Comparison of ENCODE assay signal across 8 cellular contexts in the genomic region with DNA sequence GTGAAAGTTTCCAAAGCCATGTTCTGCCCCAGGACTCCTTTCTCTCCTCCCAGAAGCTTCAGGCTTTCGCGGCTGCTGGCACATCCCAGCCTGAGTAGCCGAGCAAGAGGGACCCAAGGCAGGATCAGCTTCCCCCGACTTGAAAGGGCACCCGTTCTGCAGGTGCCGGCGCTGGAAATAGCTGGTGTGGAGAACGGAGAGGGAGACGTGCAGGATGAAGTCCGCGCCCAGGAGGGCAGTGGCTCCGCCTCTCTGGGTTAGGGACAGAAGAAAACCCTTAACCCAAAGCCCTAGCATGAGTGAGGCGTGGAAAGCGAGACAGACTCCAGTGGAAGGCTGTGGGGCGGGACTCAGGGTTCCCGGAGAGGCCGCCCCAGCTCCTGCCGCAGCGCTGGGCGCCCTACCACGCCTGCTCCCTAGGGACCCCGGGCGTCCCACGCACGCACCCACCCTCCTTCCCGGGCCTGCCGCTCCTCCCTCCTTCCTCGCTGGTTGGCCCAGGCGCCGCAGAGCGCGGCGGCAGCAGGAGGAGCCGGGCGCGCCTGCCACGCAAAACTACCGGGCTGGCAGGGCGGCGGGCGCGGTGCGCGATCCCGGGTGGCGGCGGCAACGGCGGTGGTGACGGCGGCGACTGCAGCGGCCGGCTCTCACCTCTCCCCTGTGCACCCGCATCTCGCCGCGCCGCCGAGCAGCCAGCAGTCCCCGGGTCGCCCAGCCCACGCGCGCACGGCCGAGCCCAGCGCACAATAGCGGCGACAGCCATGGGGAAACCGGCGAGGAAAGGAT. TPM values are rescaled to one million over a fixed set of nuclear protein-coding genes. Genes with fewer than 3 reads are reported as not detected.
A peak's percentile ranks its signal among the peaks of the same experiment; 100 is the strongest.
DNase-seq lines count a peak whose midpoint lies in the region; ATAC-seq, FAIRE-seq and TF ChIP-seq lines count a peak whose summit lies in the region.

A gene (plus strand): TSS at position 550 of the 786 bp plus-strand sequence. CDS start 212 bp downstream, at position 762.

- peak within 1 kb of the TSS; percentile 49 for H3K9ac ChIP-seq in fibroblast of lung (ENCODE audit: insufficient read depth, low read length)

- TF ChIP-seq CTCF in 22Rv1 (IDR thresholded peaks at IDR 0.05) (no peak), fibroblast of lung (conservative IDR thresholded peaks at IDR 0.05 in 1 of 2, IDR thresholded peaks at IDR 0.05 in 1 of 2; ENCODE audit: low read depth in 1 of 2, low read length in 2 of 2) (no peak), upper lobe of right lung (IDR thresholded peaks at IDR 0.05) (no peak)

- H2AFZ ChIP-seq in fibroblast of lung (ENCODE audit: low read length), result peak within 1 kb of the TSS; percentile 71

- H3K9me3 ChIP-seq in fibroblast of lung (ENCODE audit: control insufficient read depth, insufficient read depth, low read depth, low read length) (no peaks in the 10 kb centered on the region), upper lobe of right lung (no peaks in the 10 kb centered on the region)

- no peaks in the 10 kb centered on the region for H4K20me1 ChIP-seq in fibroblast of lung (ENCODE audit: control insufficient read depth, extremely low read depth, insufficient read depth, low read length)

- ATAC-seq in HG02610 (IDR thresholded peaks at IDR 0.05; ENCODE audit: unreplicated experiment), result peak; percentile 56
- ATAC-seq in naive thymus-derived CD8-positive, alpha-beta T cell, result peak; percentile 65 to 78
- ATAC-seq in upper lobe of right lung, result peak; percentile 91

- peaks cover 26 to 61% (median 38%) of the 10 kb centered on the region in 5 donors for H3K27me3 Mint-ChIP-seq in naive thymus-derived CD8-positive, alpha-beta T cell

- POLR2A ChIA-PET in naive thymus-derived CD8-positive, alpha-beta T cell (lab: Charles Lee), result no interaction called here

- H3K9me3 Mint-ChIP-seq in naive thymus-derived CD8-positive, alpha-beta T cell, result no peaks in the 10 kb centered on the region

- intact Hi-C loops in upper lobe of right lung (cut with DNase I), result no loop called here

- peaks cover 20 to 37% (median 29%) of the 10 kb centered on the region in 4 donors for H3K4me1 Mint-ChIP-seq in naive thymus-derived CD8-positive, alpha-beta T cell

- H3K4me3 ChIP-seq in fibroblast of lung (replicated peaks in 1 of 4; ENCODE audit: control extremely low read depth in 1 of 4, insufficient read depth in 1 of 4, low read depth in 3 of 4, low read length in 4 of 4) (peak within 1 kb of the TSS; percentile 61 to 69 (median 64)), upper lobe of right lung (peak within 1 kb of the TSS; percentile 72)

- H3K27ac Mint-ChIP-seq in naive thymus-derived CD8-positive, alpha-beta T cell, result peak within 1 kb of the TSS in 5 of 10 donors; percentile 14 to 88 (median 39)

- peak; percentile 73 for DNase-seq in GM12892 (ENCODE audit: insufficient read length)
- DNase-seq in NCI-H146 (lab: John Stamatoyannopoulos, UW), result peak; percentile 81
- DNase-seq in activated CD8-positive, alpha-beta memory T cell treated with anti-CD3 and anti-CD28 coated beads for 48 hours (ENCODE audit: low read depth in 2 of 3, low spot score in 2 of 3), result peak in 2 of 3 experiments; percentile 1 to 10
- peak; percentile 33 to 59 for DNase-seq in fibroblast of lung (ENCODE audit: low read depth in 2 of 2)
- peak in 7 of 10 donors; percentile 1 to 39 (median 25) for DNase-seq in naive thymus-derived CD8-positive, alpha-beta T cell
- peak; percentile 87 for DNase-seq in upper lobe of right lung

- H3K27me3 ChIP-seq in fibroblast of lung (ENCODE audit: control insufficient read depth, insufficient read depth, low read length) (no peaks in the 10 kb centered on the region), upper lobe of right lung (no peaks in the 10 kb centered on the region)

- H3K4me3 Mint-ChIP-seq in naive thymus-derived CD8-positive, alpha-beta T cell, result peak within 1 kb of the TSS; percentile 75 to 89 (median 84)

- H3K4me1 ChIP-seq in fibroblast of lung (ENCODE audit: control insufficient read depth, extremely low read depth, insufficient read depth, low read length) (no peaks in the 10 kb centered on the region), upper lobe of right lung (peaks cover 14% of the 10 kb centered on the region)

- FAIRE-seq in GM12892 (lab: Jason Lieb, UNC), result peak; percentile 94

- no peaks in the 10 kb centered on the region for H3K36me3 Mint-ChIP-seq in naive thymus-derived CD8-positive, alpha-beta T cell

- TF ChIP-seq POLR2A in GM12892 (IDR thresholded peaks at IDR 0.05; ENCODE audit: low read depth, low read length), result peak; percentile 68; the same call in 1 of the 2 replicates

- H3K36me3 ChIP-seq in fibroblast of lung (ENCODE audit: control insufficient read depth, insufficient read depth, low read length) (no peaks in the 10 kb centered on the region), upper lobe of right lung (no peaks in the 10 kb centered on the region)

- H3K27ac ChIP-seq in 22Rv1 (peak within 1 kb of the TSS; percentile 80), fibroblast of lung (ENCODE audit: insufficient read depth, low read length) (no peak within 1 kb of the TSS), upper lobe of right lung (peak within 1 kb of the TSS; percentile 65)

- H3K79me2 ChIP-seq in fibroblast of lung (ENCODE audit: control insufficient read depth, insufficient read depth, low read length), result no peaks in the 10 kb centered on the region

- peak within 1 kb of the TSS; percentile 78 for H3K4me2 ChIP-seq in fibroblast of lung (ENCODE audit: extremely low read depth, insufficient read depth, low read length)

RNA-seq across cellular contexts. Expression of the gene that starts here (rescaled TPM):
- polyA plus RNA-seq in GM12892 (2012; ENCODE audit: missing spikeins), result 14.4 TPM
- total RNA-seq in fibroblast of lung, result 4.1 and 4.5 TPM in 2 replicates
- polyA plus RNA-seq in fibroblast of lung, result 5.5 and 64.1 TPM in 2 replicates
- polyA plus RNA-seq in fibroblast of lung (2012), result 3.5 and 38.2 TPM in 2 replicates
- 5.8 and 18.6 TPM in 2 replicates for polyA minus RNA-seq in fibroblast of lung (ENCODE audit: low replicate concordance)
- not detected for total RNA-seq in naive thymus-derived CD8-positive, alpha-beta T cell
- polyA plus RNA-seq in naive thymus-derived CD8-positive, alpha-beta T cell, result not detected
- total RNA-seq in upper lobe of right lung, result 52.7 TPM

Comparison
In these comparisons a context has a peak if more than half of its experiments do, and no peak if none do; other contexts are left out.
1. RNA of the gene that starts here (polyA plus RNA-seq): 3.5 to 64.1 TPM in fibroblast of lung; not detected in naive thymus-derived CD8-positive, alpha-beta T cell; every median in the first group is over 4 times any median in the second.
2. Peak in DNase-seq and ATAC-seq in naive thymus-derived CD8-positive, alpha-beta T cell; RNA of the gene not detected or under 1 TPM.
3. DNase-seq: peak in every context shown above with its lines; median percentile 87 in upper lobe of right lung; 81 in NCI-H146; 73 in GM12892; 46 in fibroblast of lung; 25 in naive thymus-derived CD8-positive, alpha-beta T cell; 6 in activated CD8-positive, alpha-beta memory T cell treated with anti-CD3 and anti-CD28 coated beads for 48 hours.
4. Peak in every context shown above with its lines, with median percentiles within 50 percentile points of each other: ATAC-seq.